ENCODE assay signal across 8 cellular contexts in genomic region chr10:80444646-80445319, GRCh38. TPM values are rescaled to one million over a fixed set of nuclear protein-coding genes. Genes with fewer than 3 reads are reported as not detected.
DNase-seq lines count a peak whose midpoint lies in the region; ATAC-seq and TF ChIP-seq lines count a peak whose summit lies in the region.

No MANE protein-coding gene starts in this region.

- H3K4me1 ChIP-seq in Peyer's patch = peaks cover 0 to 9% (median 0%) of the 10 kb centered on the region in 4 donors
- H3K4me1 ChIP-seq in gastroesophageal sphincter = peaks cover 0 to 18% (median 0%) of the 10 kb centered on the region in 3 donors

- CTCF ChIA-PET in activated naive CD4-positive, alpha-beta T cell treated with anti-CD3 and anti-CD28 coated beads, Interleukin-2, amount 10 ng/mL, durations not matched to agents 7 days and 5 days (lab: Charles Lee) = interaction anchor here (0.8 to 39.3 kb wide), 38 partner anchors 8 to 480 kb away, joined by 3 to 986 read pairs (median 7); partner anchors contain the start of genes PRXL2A and TSPAN14

- H3K27me3 ChIP-seq in Peyer's patch = no peaks in the 10 kb centered on the region
- no peaks in the 10 kb centered on the region for H3K27me3 ChIP-seq in gastroesophageal sphincter

- H3K4me1 Mint-ChIP-seq in activated naive CD4-positive, alpha-beta T cell treated with anti-CD3 and anti-CD28 coated beads, Interleukin-2, amount 10 ng/mL, durations not matched to agents 7 days and 5 days = peaks cover 60% of the 10 kb centered on the region

- H3K27ac ChIP-seq in Peyer's patch (peak overlapping the region in 1 of 4 donors; percentile 7), gastroesophageal sphincter (peak overlapping the region in 1 of 4 donors; percentile 5)

- no peaks in the 10 kb centered on the region for H3K9me3 ChIP-seq in Peyer's patch
- no peaks in the 10 kb centered on the region for H3K9me3 ChIP-seq in gastroesophageal sphincter

- no peaks in the 10 kb centered on the region for H3K9me3 Mint-ChIP-seq in activated naive CD4-positive, alpha-beta T cell treated with anti-CD3 and anti-CD28 coated beads, Interleukin-2, amount 10 ng/mL, durations not matched to agents 7 days and 5 days

- H3K27ac Mint-ChIP-seq in activated naive CD4-positive, alpha-beta T cell treated with anti-CD3 and anti-CD28 coated beads, Interleukin-2, amount 10 ng/mL, durations not matched to agents 7 days and 5 days = no peak overlapping the region

- no peaks in the 10 kb centered on the region for H3K36me3 ChIP-seq in Peyer's patch
- no peaks in the 10 kb centered on the region for H3K36me3 ChIP-seq in gastroesophageal sphincter

- no peak for TF ChIP-seq EP300 in gastroesophageal sphincter (IDR thresholded peaks at IDR 0.05)

- ATAC-seq in GM19467 (IDR thresholded peaks at IDR 0.05; ENCODE audit: unreplicated experiment) (peak; percentile 69), HG03460 (IDR thresholded peaks at IDR 0.05; ENCODE audit: unreplicated experiment) (peak; percentile 83), gastroesophageal sphincter (peak; percentile 88)

- H3K27me3 Mint-ChIP-seq in activated naive CD4-positive, alpha-beta T cell treated with anti-CD3 and anti-CD28 coated beads, Interleukin-2, amount 10 ng/mL, durations not matched to agents 7 days and 5 days = peaks cover 9% of the 10 kb centered on the region

- H3K4me3 Mint-ChIP-seq in activated naive CD4-positive, alpha-beta T cell treated with anti-CD3 and anti-CD28 coated beads, Interleukin-2, amount 10 ng/mL, durations not matched to agents 7 days and 5 days = no peak overlapping the region

- no peaks in the 10 kb centered on the region for H3K36me3 Mint-ChIP-seq in activated naive CD4-positive, alpha-beta T cell treated with anti-CD3 and anti-CD28 coated beads, Interleukin-2, amount 10 ng/mL, durations not matched to agents 7 days and 5 days

- WGBS in gastroesophageal sphincter (ENCODE audit: low coverage in 1 of 2), 2 donors = 3 to 6% methylated on average over 3 to 5 of the region's 11 CpGs

- TF ChIP-seq POLR2A in Peyer's patch (IDR thresholded peaks at IDR 0.05) = no peak
- TF ChIP-seq POLR2A in gastroesophageal sphincter (IDR thresholded peaks at IDR 0.05) = no peak

- H3K4me3 ChIP-seq in Peyer's patch = no peak overlapping the region
- H3K4me3 ChIP-seq in gastroesophageal sphincter = no peak overlapping the region

- DNase-seq in DMS53 (lab: John Stamatoyannopoulos, UW) (peak; percentile 86), Peyer's patch (peak in 2 of 3 donors; percentile 70 to 76), pons (ENCODE audit: low spot score) (peak; percentile 87), NCI-H526 treated with DMSO at 0.1 percent for 48 hours (lab: John Stamatoyannopoulos, UW) (no peak)
- DNase-seq in activated naive CD4-positive, alpha-beta T cell treated with anti-CD3 and anti-CD28 coated beads, Interleukin-2, amount 10 ng/mL, durations not matched to agents 7 days and 5 days = peak; percentile 85

- TF ChIP-seq CTCF in Peyer's patch (IDR thresholded peaks at IDR 0.05) (peak in 5 of 6 experiments; percentile 30 to 97 (median 82)), gastroesophageal sphincter (IDR thresholded peaks at IDR 0.05) (peak; percentile 67 to 91 (median 80))

RNA-seq across cellular contexts. Expression of gene TSPAN14, which starts 9.3 kb away (rescaled TPM):
- 10 to 100 TPM; 51.2 to 72.0 (median 68.0) TPM for total RNA-seq in Peyer's patch
- total RNA-seq in gastroesophageal sphincter = 10 to 100 TPM; 23.3 to 52.4 (median 37.1) TPM

RNA-seq across cellular contexts. Expression of gene PRXL2A, which starts 36.4 kb away (rescaled TPM):
- 10 to 100 TPM; 27.2 to 89.3 (median 60.3) TPM for total RNA-seq in Peyer's patch
- total RNA-seq in gastroesophageal sphincter = 10 to 100 TPM; 26.4 to 29.4 (median 26.6) TPM
